Comparison of ENCODE assay signal across 8 cellular contexts in genomic region chr3:19945405-19946290, GRCh38. TPM values are rescaled to one million over a fixed set of nuclear protein-coding genes. Genes with fewer than 3 reads are reported as not detected.
DNase-seq lines count a peak whose midpoint lies in the region; ATAC-seq, FAIRE-seq and TF ChIP-seq lines count a peak whose summit lies in the region.

No MANE protein-coding gene starts in this region.

- H3K4me3 ChIP-seq in Panc1 (ENCODE audit: low read depth in 2 of 2, low read length in 2 of 2) (peak overlapping the region; percentile 89 to 97), pancreas (peak overlapping the region in 3 of 4 donors; percentile 81 to 99 (median 91))

- DNase-seq in GM12891 (ENCODE audit: insufficient read length, low spot score) (no peak), Panc1 (ENCODE audit: low read depth, low spot score) (no peak), endothelial cell (ENCODE audit: low spot score) (no peak), pancreas (peak in 1 of 6 donors; percentile 14), medulla oblongata (ENCODE audit: extremely low spot score) (no peak), AG20443 (ENCODE audit: low spot score) (no peak), NCI-H524 treated with DMSO at 0.1 percent for 48 hours (lab: John Stamatoyannopoulos, UW) (no peak)

- 55 to 74% methylated on average over 18 of the region's 18 CpGs for WGBS in pancreas, 2 donors

- BruUV-seq in Panc1 (replicated peaks; lab: Mats Ljungman, UMichigan), result no TSS peak

- peak; percentile 74 for FAIRE-seq in GM12891 (lab: Jason Lieb, UNC)
- no peak for FAIRE-seq in pancreas (lab: Jason Lieb, UNC)

- in situ Hi-C loops in Panc1 (cut with HindIII; ENCODE audit: low pct_unique_long_range_greater_than_20kb, low sequenced_read_pairs), result no loop called here

- peak overlapping the region; percentile 99 for H3K4me3 Mint-ChIP-seq in endothelial cell (ENCODE audit: unreplicated experiment)

- H3K9me3 ChIP-seq in Panc1 (ENCODE audit: control insufficient read depth, insufficient read depth, low read depth, low read length) (no peaks in the 10 kb centered on the region), pancreas (no peaks in the 10 kb centered on the region)

- H3K27me3 Mint-ChIP-seq in endothelial cell (ENCODE audit: unreplicated experiment), result peaks cover 22% of the 10 kb centered on the region

- peaks cover 8% of the 10 kb centered on the region for H3K4me1 ChIP-seq in Panc1 (ENCODE audit: control insufficient read depth, insufficient read depth, low read length)
- H3K4me1 ChIP-seq in pancreas, result peaks cover 17 to 22% (median 19%) of the 10 kb centered on the region in 3 donors

- H3K27ac ChIP-seq in Panc1 (ENCODE audit: low read length) (peak overlapping the region; percentile 96), pancreas (peak overlapping the region; percentile 92 to 100 (median 97))

- no peak for ATAC-seq in Panc1
- no peak for ATAC-seq in pancreas
- no peak for ATAC-seq in GM18505 (IDR thresholded peaks at IDR 0.05; ENCODE audit: unreplicated experiment)

- peaks cover 5% of the 10 kb centered on the region for H3K36me3 Mint-ChIP-seq in endothelial cell (ENCODE audit: low read depth, unreplicated experiment)

- H3K9me3 Mint-ChIP-seq in endothelial cell (ENCODE audit: unreplicated experiment), result no peaks in the 10 kb centered on the region

- H3K27me3 ChIP-seq in Panc1 (ENCODE audit: control insufficient read depth, insufficient read depth, low read length) (no peaks in the 10 kb centered on the region), pancreas (no peaks in the 10 kb centered on the region)

- CTCF ChIA-PET in Panc1 (lab: Charles Lee), result no interaction called here

- TF ChIP-seq CTCF in Panc1 (IDR thresholded peaks at IDR 0.05), result no peak
- TF ChIP-seq CTCF in endothelial cell (IDR thresholded peaks at IDR 0.05; ENCODE audit: unreplicated experiment), result no peak
- TF ChIP-seq CTCF in pancreas (IDR thresholded peaks at IDR 0.05), result no peak

- POLR2A ChIA-PET in Panc1 (lab: Charles Lee), result no interaction called here

- TF ChIP-seq POLR2A in GM12891 (IDR thresholded peaks at IDR 0.05; ENCODE audit: low read depth, low read length), result no peak
- TF ChIP-seq POLR2A in GM18505 (IDR thresholded peaks at IDR 0.05; ENCODE audit: borderline replicate concordance, extremely low read depth, insufficient read depth, insufficient read length), result no peak

- peaks cover 7% of the 10 kb centered on the region; the same call in 1 of the 2 replicates for H3K36me3 ChIP-seq in Panc1 (ENCODE audit: control insufficient read depth, insufficient read depth, low read length)
- no peaks in the 10 kb centered on the region for H3K36me3 ChIP-seq in pancreas

- intact Hi-C loops in Panc1 (cut with micrococcal nuclease; ENCODE audit: unreplicated experiment), result no loop called here
- intact Hi-C loops in pancreas (cut with DNase I), result no loop called here

- H3K4me1 Mint-ChIP-seq in endothelial cell (ENCODE audit: unreplicated experiment), result peaks cover 28% of the 10 kb centered on the region

- H3K27ac Mint-ChIP-seq in endothelial cell (ENCODE audit: unreplicated experiment), result peak overlapping the region; percentile 100

TF ChIP-seq in GM12891, 5 proteins besides CTCF, POLR2A, EP300 and RAD21:
- no peak for TF ChIP-seq TAF1 (IDR thresholded peaks at IDR 0.05; ENCODE audit: low read depth, low read length)
- TF ChIP-seq POU2F2 (IDR thresholded peaks at IDR 0.05; ENCODE audit: low read depth, low read length), result no peak
- TF ChIP-seq SPI1 (IDR thresholded peaks at IDR 0.05; ENCODE audit: low read depth, low read length), result no peak
- no peak for TF ChIP-seq POLR2AphosphoS5 (IDR thresholded peaks at IDR 0.05; ENCODE audit: low read depth, low read length)
- no peak for TF ChIP-seq PAX5 (IDR thresholded peaks at IDR 0.05; ENCODE audit: insufficient read depth, low read length, severe bottlenecking)

RNA-seq across cellular contexts. Expression of gene RAB5A, which starts 1.2 kb away (rescaled TPM):
- 21.1 TPM for polyA plus RNA-seq in GM12891 (2012; ENCODE audit: low read depth, missing spikeins)
- total RNA-seq in Panc1 (2021; ENCODE audit: unreplicated experiment) (31.2 TPM), endothelial cell (ENCODE audit: unreplicated experiment) (84.5 TPM), pancreas (10 to 100 TPM; 18.5 to 30.2 (median 21.6) TPM)
- 20.2 TPM for polyA plus RNA-seq in Panc1 (2012; ENCODE audit: insufficient read length)
- 10 to 100 TPM; 16.0 to 21.8 TPM for polyA plus RNA-seq in pancreas

RNA-seq across cellular contexts. Expression of gene EFHB, which starts 11.6 kb away (rescaled TPM):
- 0.32 TPM for polyA plus RNA-seq in GM12891 (2012; ENCODE audit: low read depth, missing spikeins)
- total RNA-seq in Panc1 (2021; ENCODE audit: unreplicated experiment) (0.46 TPM), endothelial cell (ENCODE audit: unreplicated experiment) (1.6 TPM), pancreas (under 1 TPM in 3 of 6 donors, not detected in 3; 0.12 to 0.60 (median 0.28) TPM)
- not detected for polyA plus RNA-seq in Panc1 (2012; ENCODE audit: insufficient read length)
- 1 to 10 TPM in 1 of 2 donors, under 1 TPM in 1; 0.09 to 2.3 TPM for polyA plus RNA-seq in pancreas
